8 cellular contexts compared by ENCODE assay signal in the genomic region with DNA sequence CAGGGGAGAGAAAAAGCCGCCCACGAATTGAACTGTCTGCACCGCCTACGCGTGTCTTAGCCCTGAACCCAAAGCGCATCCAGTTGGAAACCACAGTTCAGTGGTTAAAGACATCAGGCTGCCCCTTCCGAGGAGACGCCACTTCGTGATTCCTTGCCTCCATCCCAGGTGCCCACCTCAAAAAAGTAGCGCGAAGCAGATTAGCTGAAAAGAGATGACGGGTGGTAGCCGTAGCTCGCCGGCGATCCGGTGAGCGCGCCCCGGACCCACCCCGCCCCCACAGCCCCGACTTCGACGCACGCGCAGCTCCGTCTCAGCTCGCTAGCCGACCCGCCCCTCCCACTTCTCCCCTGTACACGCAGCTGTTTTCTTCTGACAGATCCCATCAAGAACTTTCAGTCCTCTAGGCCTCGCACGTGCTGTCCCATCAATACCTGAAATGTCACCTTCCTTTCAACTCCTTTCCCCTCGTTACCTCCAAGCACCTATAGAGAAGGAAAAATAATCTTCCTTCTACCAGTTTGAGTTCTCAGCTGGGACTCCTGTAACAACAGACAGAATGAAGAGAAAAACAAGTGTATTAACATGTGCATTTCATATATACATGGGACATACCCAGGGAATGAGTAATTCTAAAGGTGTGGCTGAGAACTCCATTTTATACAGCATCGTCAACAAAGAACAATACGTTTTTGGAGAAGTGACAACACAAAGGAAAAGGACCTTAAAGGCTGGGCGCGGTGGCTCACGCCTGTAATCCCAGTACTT. TPM values are rescaled to one million over a fixed set of nuclear protein-coding genes. Genes with fewer than 3 reads are reported as not detected.
DNase-seq lines count a peak whose midpoint lies in the region; ATAC-seq and TF ChIP-seq lines count a peak whose summit lies in the region.

No MANE protein-coding gene starts in this region.

- H3K4me3 ChIP-seq in adipocyte (ENCODE audit: low read length) (peak overlapping the region; percentile 95), heart right ventricle (peak overlapping the region; percentile 54 to 91 (median 80)), transverse colon (peak overlapping the region; percentile 63 to 92 (median 83))

- POLR2A ChIA-PET in HEK293T (lab: Yijun Ruan, JAX) = interaction anchor here (0.9 to 1.5 kb wide), 5 partner anchors 9 to 109 kb away, joined by 4 to 9 read pairs (median 6); partner anchors contain the start of genes OSBP and PATL1

- TF ChIP-seq EP300 in transverse colon (IDR thresholded peaks at IDR 0.05; ENCODE audit: low read depth) = no peak

- WGBS in heart right ventricle, 2 donors = 5% methylated on average over 39 of the region's 39 CpGs
- WGBS in transverse colon (ENCODE audit: low coverage in 1 of 2), 2 donors = 0 to 5% methylated on average over 11 to 39 of the region's 39 CpGs

- peak; percentile 48 for TF ChIP-seq POLR2A in transverse colon (IDR thresholded peaks at IDR 0.05)

- H3K4me1 ChIP-seq in adipocyte (ENCODE audit: control insufficient read depth, insufficient read depth, low read length) = peaks cover 7% of the 10 kb centered on the region
- peaks cover 0 to 38% (median 21%) of the 10 kb centered on the region in 9 donors for H3K4me1 ChIP-seq in heart right ventricle
- peaks cover 3 to 24% (median 13%) of the 10 kb centered on the region in 4 donors for H3K4me1 ChIP-seq in transverse colon

- H3K9me3 ChIP-seq in adipocyte (ENCODE audit: control insufficient read depth, low read length) = no peaks in the 10 kb centered on the region
- no peaks in the 10 kb centered on the region for H3K9me3 ChIP-seq in heart right ventricle
- H3K9me3 ChIP-seq in transverse colon = no peaks in the 10 kb centered on the region

- peak; percentile 86 to 94 (median 91) for ATAC-seq in heart right ventricle

- in situ Hi-C loops in transverse colon (cut with MboI; ENCODE audit: low pct_ligation_motif_present in 1 of 4, low pct_unique_long_range_greater_than_20kb in 1 of 4, low sequenced_read_pairs in 3 of 4) = no loop called here

- peak overlapping the region; percentile 91 for H3K9ac ChIP-seq in adipocyte (ENCODE audit: low read length)

- H3K27ac ChIP-seq in heart right ventricle (peak overlapping the region; percentile 64 to 87 (median 78)), transverse colon (peak overlapping the region; percentile 88 to 95 (median 91))

- no peaks in the 10 kb centered on the region for H3K36me3 ChIP-seq in adipocyte (ENCODE audit: control insufficient read depth, insufficient read depth, low read length, severe bottlenecking)
- no peaks in the 10 kb centered on the region for H3K36me3 ChIP-seq in heart right ventricle
- no peaks in the 10 kb centered on the region for H3K36me3 ChIP-seq in transverse colon

- DNase-seq in GF-D8 (lab: John Stamatoyannopoulos, UW) = peak; percentile 59
- DNase-seq in HEK293T (ENCODE audit: extremely low spot score) = peak; percentile 77
- peak; percentile 42 for DNase-seq in NCI-H1048 (lab: John Stamatoyannopoulos, UW)
- DNase-seq in SW 1271 (lab: John Stamatoyannopoulos, UW) = peak; percentile 51 to 78
- DNase-seq in adipocyte (ENCODE audit: low read depth) = peak; percentile 94
- DNase-seq in heart right ventricle = peak; percentile 86 to 87
- peak in 9 of 10 donors; percentile 70 to 95 (median 76) for DNase-seq in posterior cingulate gyrus
- DNase-seq in transverse colon = peak; percentile 91

- H3K27me3 ChIP-seq in adipocyte (replicated peaks; ENCODE audit: control insufficient read depth, insufficient read depth, low read length) (no peaks in the 10 kb centered on the region), heart right ventricle (no peaks in the 10 kb centered on the region), transverse colon (no peaks in the 10 kb centered on the region)

- no peak for TF ChIP-seq CTCF in heart right ventricle (IDR thresholded peaks at IDR 0.05)
- TF ChIP-seq CTCF in transverse colon (IDR thresholded peaks at IDR 0.05) = no peak

- CTCF ChIA-PET in HEK293T (lab: Yijun Ruan, JAX) = no interaction called here

- intact Hi-C loops in heart right ventricle (cut with DNase I) = loop anchor here in 5 of 10 donors (5.0 to 10.0 kb wide), 3 partner anchors 54 to 106 kb away; partner anchors contain the start of genes OSBP (in 4 of the 5) and PATL1 (in 1 of the 5)
- intact Hi-C loops in posterior cingulate gyrus (cut with DNase I) = loop anchor here (2.0 kb wide), 1 partner anchor 56 kb away; no protein-coding TSS in a partner anchor
- intact Hi-C loops in transverse colon (cut with DNase I; ENCODE audit: low total_unique reads) = no loop called here

TF ChIP-seq in HEK293T, 16 proteins besides CTCF, POLR2A, EP300 and RAD21:
- TF ChIP-seq L3MBTL2 (conservative IDR thresholded peaks at IDR 0.05) (peak; percentile 71), FOXM1 (IDR thresholded peaks at IDR 0.05; ENCODE audit: borderline replicate concordance) (no peak), PKNOX1 (IDR thresholded peaks at IDR 0.05) (peak; percentile 76)

RNA-seq across cellular contexts. Expression of gene OR4D9, which starts 49.5 kb away (rescaled TPM):
- not detected for total RNA-seq in heart right ventricle
- polyA plus RNA-seq in heart right ventricle = not detected
- total RNA-seq in transverse colon = not detected

RNA-seq across cellular contexts. Expression of gene OSBP, which starts 54.7 kb away (rescaled TPM):
- 10 to 100 TPM; 30.2 to 46.8 (median 39.3) TPM for total RNA-seq in heart right ventricle
- 10 to 100 TPM; 11.2 to 13.8 TPM for polyA plus RNA-seq in heart right ventricle
- 10 to 100 TPM; 27.7 to 59.1 (median 47.2) TPM for total RNA-seq in transverse colon

RNA-seq across cellular contexts. Expression of gene OR4D11, which starts 57.5 kb away (rescaled TPM):
- total RNA-seq in heart right ventricle (not detected), transverse colon (not detected)
- not detected for polyA plus RNA-seq in heart right ventricle

Comparison
In these comparisons a context has a peak if more than half of its experiments do, and no peak if none do; other contexts are left out.
1. Peak in every context shown above with its lines: DNase-seq, ATAC-seq, H3K4me3 ChIP-seq and H3K27ac ChIP-seq.
2. DNase-seq: peak in every context shown above with its lines; median percentile 94 in adipocyte; 91 in transverse colon; 86 in heart right ventricle; 77 in HEK293T; 76 in posterior cingulate gyrus; 64 in SW 1271; 59 in GF-D8; 42 in NCI-H1048.